Comparison of ENCODE assay signal across 28 cellular contexts in the genomic region with DNA sequence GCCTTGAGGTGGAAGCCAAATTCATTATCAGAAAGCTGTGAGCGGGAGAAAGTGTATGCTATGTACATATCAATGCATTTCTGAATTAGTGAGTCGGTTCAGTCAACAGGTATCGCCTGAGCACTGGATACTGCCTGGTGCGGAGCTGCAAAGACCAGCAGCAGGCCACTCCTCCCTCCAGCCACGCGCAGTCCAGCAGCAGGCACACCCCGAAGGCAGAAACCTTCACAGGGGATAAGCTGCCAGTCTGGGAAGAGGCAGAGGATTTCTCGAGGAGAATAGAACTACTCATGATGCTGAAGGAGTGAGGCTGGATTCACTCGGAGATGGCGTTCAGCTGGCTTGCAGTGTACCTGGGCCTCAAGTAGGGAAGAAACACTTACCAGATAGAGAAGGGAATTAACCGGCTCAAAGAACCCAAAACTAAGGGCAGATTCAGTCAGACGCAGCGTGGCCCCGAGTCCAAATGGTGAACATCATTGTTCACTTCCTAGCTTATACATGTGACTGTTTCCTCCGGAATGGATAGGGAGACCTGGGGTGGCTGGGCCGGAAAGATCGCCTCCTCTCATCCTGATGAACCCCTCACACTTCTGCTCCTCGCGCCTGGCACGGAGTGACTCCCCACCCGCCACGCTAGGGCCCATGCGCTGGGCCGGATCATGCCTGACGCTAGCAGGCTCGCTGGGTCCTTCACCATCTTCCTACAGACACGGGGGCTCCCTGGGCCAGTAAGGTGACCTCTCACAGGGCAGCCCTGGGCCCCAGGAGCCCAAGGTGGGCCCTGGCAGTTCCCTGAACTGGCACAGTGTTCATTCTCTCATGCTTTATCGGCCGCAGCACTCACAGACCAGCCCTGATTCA.
"Had no signal": no experiment of that assay in that cellular context is flagged by ENCODE, and none has a peak within 500 bp of the region (broad histone marks: within the 10 kb centered on the region; RNA-seq: fewer than 3 reads in every experiment).

No MANE protein-coding gene starts in this region.

- ATAC-seq: activated CD4-positive, alpha-beta T cell treated with anti-CD3 and anti-CD28 coated beads for 36 hours; activated naive CD4-positive, alpha-beta T cell treated with anti-CD3 and anti-CD28 coated beads, Interleukin-2, amount 50 U/mL, for 72 hours; activated T-helper 17 cell treated with anti-CD3 and anti-CD28 coated beads, Interleukin-2, amount 50 U/mL, for 72 hours; foreskin keratinocyte; lower lobe of right lung; naive thymus-derived CD8-positive, alpha-beta T cell; sciatic nerve; stimulated activated effector memory CD8-positive, alpha-beta T cell treated with anti-CD3 and anti-CD28 coated beads, Interleukin-12 subunit alpha, Interleukin-12 subunit beta, amount 100 ng/mL, for 72 hours; T-helper 17 cell had no signal

- H3K4me3 ChIP-seq: ascending aorta, hepatocyte, lower lobe of right lung, stomach, suprapubic skin, tibial nerve, uterus had no signal

- H3K4me1 ChIP-seq: ascending aorta, foreskin keratinocyte, parathyroid adenoma, stomach, uterus had no signal

- H3K79me2 ChIP-seq: hepatocyte, parathyroid adenoma had no signal

- H3K27me3 Mint-ChIP-seq: activated B cell treated with CpG ODN at 0.5 μM for 24 hours had no signal

- H3K9me3 ChIP-seq: lower lobe of right lung, suprapubic skin, uterus had no signal

- H3K4me1 Mint-ChIP-seq: activated B cell treated with CpG ODN at 0.5 μM for 24 hours; activated CD4-positive, alpha-beta T cell treated with anti-CD3 and anti-CD28 coated beads for 36 hours; activated T-helper 17 cell treated with anti-CD3 and anti-CD28 coated beads, Interleukin-2, amount 50 U/mL, for 72 hours; naive thymus-derived CD8-positive, alpha-beta T cell; stimulated activated effector memory CD8-positive, alpha-beta T cell treated with anti-CD3 and anti-CD28 coated beads, Interleukin-12 subunit alpha, Interleukin-12 subunit beta, amount 100 ng/mL, for 72 hours; T-helper 17 cell had no signal

- H3K27me3 ChIP-seq: ascending aorta, brain microvascular endothelial cell, foreskin keratinocyte, hepatocyte, suprapubic skin, tibial nerve, uterus had no signal

- H3K27ac Mint-ChIP-seq: activated B cell treated with CpG ODN at 0.5 μM for 24 hours; activated CD4-positive, alpha-beta T cell treated with anti-CD3 and anti-CD28 coated beads for 36 hours; activated naive CD4-positive, alpha-beta T cell treated with anti-CD3 and anti-CD28 coated beads, Interleukin-2, amount 50 U/mL, for 72 hours; activated T-cell treated with anti-CD3 and anti-CD28 coated beads, Interleukin-2, amount 50 U/mL, for 24 hours; activated T-helper 17 cell treated with anti-CD3 and anti-CD28 coated beads, Interleukin-2, amount 50 U/mL, for 72 hours; naive thymus-derived CD8-positive, alpha-beta T cell; stimulated activated effector memory CD8-positive, alpha-beta T cell treated with anti-CD3 and anti-CD28 coated beads, Interleukin-12 subunit alpha, Interleukin-12 subunit beta, amount 100 ng/mL, for 72 hours; T-helper 17 cell had no signal

- H3K36me3 Mint-ChIP-seq: activated naive CD4-positive, alpha-beta T cell treated with anti-CD3 and anti-CD28 coated beads, Interleukin-2, amount 50 U/mL, for 72 hours; stimulated activated effector memory CD8-positive, alpha-beta T cell treated with anti-CD3 and anti-CD28 coated beads, Interleukin-12 subunit alpha, Interleukin-12 subunit beta, amount 100 ng/mL, for 72 hours had no signal

- H3K9ac ChIP-seq: parathyroid adenoma had no signal

- H3K36me3 ChIP-seq: ascending aorta, brain microvascular endothelial cell, lower lobe of right lung, stomach, suprapubic skin, tibial nerve, uterus had no signal

- H3K4me3 Mint-ChIP-seq: activated B cell treated with CpG ODN at 0.5 μM for 24 hours; activated CD4-positive, alpha-beta T cell treated with anti-CD3 and anti-CD28 coated beads for 36 hours; activated T-cell treated with anti-CD3 and anti-CD28 coated beads, Interleukin-2, amount 50 U/mL, for 24 hours; activated T-helper 17 cell treated with anti-CD3 and anti-CD28 coated beads, Interleukin-2, amount 50 U/mL, for 72 hours; naive thymus-derived CD8-positive, alpha-beta T cell; stimulated activated effector memory CD8-positive, alpha-beta T cell treated with anti-CD3 and anti-CD28 coated beads, Interleukin-12 subunit alpha, Interleukin-12 subunit beta, amount 100 ng/mL, for 72 hours; T-helper 17 cell had no signal

- H2AFZ ChIP-seq: hepatocyte, parathyroid adenoma had no signal

- H3K4me2 ChIP-seq: hepatocyte had no signal

- H3K27ac ChIP-seq: ascending aorta, brain microvascular endothelial cell, foreskin keratinocyte, hepatocyte, lower lobe of right lung, parathyroid adenoma, stomach, suprapubic skin, tibial nerve, uterus had no signal

- DNase-seq: activated B cell treated with CpG ODN at 0.5 μM for 24 hours; activated CD4-positive, alpha-beta T cell treated with anti-CD3 and anti-CD28 coated beads for 36 hours; activated CD4-positive, alpha-beta T cell treated with anti-CD3 and anti-CD28 coated beads, Interleukin-2, amount 50 U/mL, for 4 hours; activated CD8-positive, alpha-beta memory T cell treated with anti-CD3 and anti-CD28 coated beads for 24 hours; activated CD8-positive, alpha-beta memory T cell treated with anti-CD3 and anti-CD28 coated beads, Interleukin-2, amount 50 U/mL, for 4 hours; activated T-cell treated with anti-CD3 and anti-CD28 coated beads, Interleukin-2, amount 50 U/mL, for 24 hours; brain microvascular endothelial cell; central memory CD4-positive, alpha-beta T cell; dermis blood vessel endothelial cell; effector CD8-positive, alpha-beta T cell; erythroblast; foreskin keratinocyte; lower lobe of right lung; naive thymus-derived CD8-positive, alpha-beta T cell; small intestine; stimulated activated CD4-positive, alpha-beta T cell treated with anti-CD3 and anti-CD28 coated beads, Interleukin-2, amount 100 ng/mL, for 24 hours; stomach; T-helper 17 cell; uterus had no signal

- FAIRE-seq: small intestine had no signal
